1 cellular context compared by ENCODE assay signal in genomic region chr4:80071643-80072606, GRCh38.
TF ChIP-seq lines count a peak whose summit lies in the region.

No MANE protein-coding gene starts in this region.

TF ChIP-seq in GM12878, 131 proteins besides CTCF, POLR2A, EP300 and RAD21 (continued from another document):
- TF ChIP-seq PAX5 (IDR thresholded peaks at IDR 0.05; ENCODE audit: borderline replicate concordance, low read depth, low read length): peak; percentile 46; the same call in 1 of the 2 replicates
- no peak for TF ChIP-seq STAT1 (conservative IDR thresholded peaks at IDR 0.05)
- no peak for TF ChIP-seq WRNIP1 (IDR thresholded peaks at IDR 0.05; ENCODE audit: borderline replicate concordance, low read depth, low read length)
- no peak for TF ChIP-seq E2F8 (IDR thresholded peaks at IDR 0.05; ENCODE audit: low read depth, partially characterized antibody)
- peak; percentile 53 for TF ChIP-seq MEF2B (IDR thresholded peaks at IDR 0.05; ENCODE audit: partially characterized antibody, poor library complexity, severe bottlenecking)
- TF ChIP-seq ZSCAN29 (IDR thresholded peaks at IDR 0.05): 0 out of 2 replicates have a peak, but pooled peaks have one; percentile 20
- TF ChIP-seq, protein P1, sequence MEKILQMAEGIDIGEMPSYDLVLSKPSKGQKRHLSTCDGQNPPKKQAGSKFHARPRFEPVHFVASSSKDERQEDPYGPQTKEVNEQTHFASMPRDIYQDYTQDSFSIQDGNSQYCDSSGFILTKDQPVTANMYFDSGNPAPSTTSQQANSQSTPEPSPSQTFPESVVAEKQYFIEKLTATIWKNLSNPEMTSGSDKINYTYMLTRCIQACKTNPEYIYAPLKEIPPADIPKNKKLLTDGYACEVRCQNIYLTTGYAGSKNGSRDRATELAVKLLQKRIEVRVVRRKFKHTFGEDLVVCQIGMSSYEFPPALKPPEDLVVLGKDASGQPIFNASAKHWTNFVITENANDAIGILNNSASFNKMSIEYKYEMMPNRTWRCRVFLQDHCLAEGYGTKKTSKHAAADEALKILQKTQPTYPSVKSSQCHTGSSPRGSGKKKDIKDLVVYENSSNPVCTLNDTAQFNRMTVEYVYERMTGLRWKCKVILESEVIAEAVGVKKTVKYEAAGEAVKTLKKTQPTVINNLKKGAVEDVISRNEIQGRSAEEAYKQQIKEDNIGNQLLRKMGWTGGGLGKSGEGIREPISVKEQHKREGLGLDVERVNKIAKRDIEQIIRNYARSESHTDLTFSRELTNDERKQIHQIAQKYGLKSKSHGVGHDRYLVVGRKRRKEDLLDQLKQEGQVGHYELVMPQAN (conservative IDR thresholded peaks at IDR 0.05): no peak
- TF ChIP-seq, protein P2, sequence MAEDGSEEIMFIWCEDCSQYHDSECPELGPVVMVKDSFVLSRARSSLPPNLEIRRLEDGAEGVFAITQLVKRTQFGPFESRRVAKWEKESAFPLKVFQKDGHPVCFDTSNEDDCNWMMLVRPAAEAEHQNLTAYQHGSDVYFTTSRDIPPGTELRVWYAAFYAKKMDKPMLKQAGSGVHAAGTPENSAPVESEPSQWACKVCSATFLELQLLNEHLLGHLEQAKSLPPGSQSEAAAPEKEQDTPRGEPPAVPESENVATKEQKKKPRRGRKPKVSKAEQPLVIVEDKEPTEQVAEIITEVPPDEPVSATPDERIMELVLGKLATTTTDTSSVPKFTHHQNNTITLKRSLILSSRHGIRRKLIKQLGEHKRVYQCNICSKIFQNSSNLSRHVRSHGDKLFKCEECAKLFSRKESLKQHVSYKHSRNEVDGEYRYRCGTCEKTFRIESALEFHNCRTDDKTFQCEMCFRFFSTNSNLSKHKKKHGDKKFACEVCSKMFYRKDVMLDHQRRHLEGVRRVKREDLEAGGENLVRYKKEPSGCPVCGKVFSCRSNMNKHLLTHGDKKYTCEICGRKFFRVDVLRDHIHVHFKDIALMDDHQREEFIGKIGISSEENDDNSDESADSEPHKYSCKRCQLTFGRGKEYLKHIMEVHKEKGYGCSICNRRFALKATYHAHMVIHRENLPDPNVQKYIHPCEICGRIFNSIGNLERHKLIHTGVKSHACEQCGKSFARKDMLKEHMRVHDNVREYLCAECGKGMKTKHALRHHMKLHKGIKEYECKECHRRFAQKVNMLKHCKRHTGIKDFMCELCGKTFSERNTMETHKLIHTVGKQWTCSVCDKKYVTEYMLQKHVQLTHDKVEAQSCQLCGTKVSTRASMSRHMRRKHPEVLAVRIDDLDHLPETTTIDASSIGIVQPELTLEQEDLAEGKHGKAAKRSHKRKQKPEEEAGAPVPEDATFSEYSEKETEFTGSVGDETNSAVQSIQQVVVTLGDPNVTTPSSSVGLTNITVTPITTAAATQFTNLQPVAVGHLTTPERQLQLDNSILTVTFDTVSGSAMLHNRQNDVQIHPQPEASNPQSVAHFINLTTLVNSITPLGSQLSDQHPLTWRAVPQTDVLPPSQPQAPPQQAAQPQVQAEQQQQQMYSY (CRISPR knock-in tag; IDR thresholded peaks at IDR 0.05): no peak
- TF ChIP-seq RB1 (IDR thresholded peaks at IDR 0.05; ENCODE audit: borderline replicate concordance): no peak
- TF ChIP-seq ATF2 (IDR thresholded peaks at IDR 0.05; ENCODE audit: low read length): no peak
- no peak for TF ChIP-seq ZNF384 (IDR thresholded peaks at IDR 0.05; ENCODE audit: borderline replicate concordance, low read depth, low read length)
- TF ChIP-seq, protein P3, sequence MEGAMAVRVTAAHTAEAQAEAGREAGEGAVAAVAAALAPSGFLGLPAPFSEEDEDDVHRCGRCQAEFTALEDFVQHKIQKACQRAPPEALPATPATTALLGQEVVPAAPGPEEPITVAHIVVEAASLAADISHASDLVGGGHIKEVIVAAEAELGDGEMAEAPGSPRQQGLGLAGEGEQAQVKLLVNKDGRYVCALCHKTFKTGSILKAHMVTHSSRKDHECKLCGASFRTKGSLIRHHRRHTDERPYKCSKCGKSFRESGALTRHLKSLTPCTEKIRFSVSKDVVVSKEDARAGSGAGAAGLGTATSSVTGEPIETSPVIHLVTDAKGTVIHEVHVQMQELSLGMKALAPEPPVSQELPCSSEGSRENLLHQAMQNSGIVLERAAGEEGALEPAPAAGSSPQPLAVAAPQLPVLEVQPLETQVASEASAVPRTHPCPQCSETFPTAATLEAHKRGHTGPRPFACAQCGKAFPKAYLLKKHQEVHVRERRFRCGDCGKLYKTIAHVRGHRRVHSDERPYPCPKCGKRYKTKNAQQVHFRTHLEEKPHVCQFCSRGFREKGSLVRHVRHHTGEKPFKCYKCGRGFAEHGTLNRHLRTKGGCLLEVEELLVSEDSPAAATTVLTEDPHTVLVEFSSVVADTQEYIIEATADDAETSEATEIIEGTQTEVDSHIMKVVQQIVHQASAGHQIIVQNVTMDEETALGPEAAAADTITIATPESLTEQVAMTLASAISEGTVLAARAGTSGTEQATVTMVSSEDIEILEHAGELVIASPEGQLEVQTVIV (IDR thresholded peaks at IDR 0.05; ENCODE audit: borderline replicate concordance, partially characterized antibody): no peak
- no peak for TF ChIP-seq MXI1 (IDR thresholded peaks at IDR 0.05; ENCODE audit: low read depth, low read length)
- TF ChIP-seq LARP7 (IDR thresholded peaks at IDR 0.05): 0 out of 2 replicates have a peak, but pooled peaks have one; percentile 9
- no peak for TF ChIP-seq BHLHE40 (IDR thresholded peaks at IDR 0.05; ENCODE audit: borderline replicate concordance in 1 of 2, low read depth in 2 of 2, low read length in 1 of 2)
- TF ChIP-seq HCFC1 (IDR thresholded peaks at IDR 0.05; ENCODE audit: low read length): no peak
- no peak for TF ChIP-seq SUPT20H (IDR thresholded peaks at IDR 0.05; ENCODE audit: borderline replicate concordance, control insufficient read depth, low read depth, low read length)
- no peak for TF ChIP-seq MYC (IDR thresholded peaks at IDR 0.05; ENCODE audit: insufficient read depth, insufficient read length, insufficient replicate concordance, low read length, severe bottlenecking)
- TF ChIP-seq POLR2AphosphoS5 (IDR thresholded peaks at IDR 0.05; ENCODE audit: low read length): no peak
- TF ChIP-seq JUNB (IDR thresholded peaks at IDR 0.05): no peak
- no peak for TF ChIP-seq CHD4 (IDR thresholded peaks at IDR 0.05)
- no peak for TF ChIP-seq CREB1 (IDR thresholded peaks at IDR 0.05; ENCODE audit: low read depth)
- TF ChIP-seq POU2F2 (IDR thresholded peaks at IDR 0.05; ENCODE audit: borderline replicate concordance, low read depth, low read length): no peak
- TF ChIP-seq NBN (IDR thresholded peaks at IDR 0.05): no peak
- TF ChIP-seq TAF1 (IDR thresholded peaks at IDR 0.05; ENCODE audit: borderline replicate concordance, low read depth, low read length): no peak
- TF ChIP-seq NFYA (IDR thresholded peaks at IDR 0.05; ENCODE audit: borderline replicate concordance, low read depth, low read length): no peak
- TF ChIP-seq JUND (IDR thresholded peaks at IDR 0.05; ENCODE audit: low read depth, low read length): no peak
- TF ChIP-seq SIN3A (IDR thresholded peaks at IDR 0.05; ENCODE audit: low read depth, low read length): no peak
- TF ChIP-seq, protein P4, sequence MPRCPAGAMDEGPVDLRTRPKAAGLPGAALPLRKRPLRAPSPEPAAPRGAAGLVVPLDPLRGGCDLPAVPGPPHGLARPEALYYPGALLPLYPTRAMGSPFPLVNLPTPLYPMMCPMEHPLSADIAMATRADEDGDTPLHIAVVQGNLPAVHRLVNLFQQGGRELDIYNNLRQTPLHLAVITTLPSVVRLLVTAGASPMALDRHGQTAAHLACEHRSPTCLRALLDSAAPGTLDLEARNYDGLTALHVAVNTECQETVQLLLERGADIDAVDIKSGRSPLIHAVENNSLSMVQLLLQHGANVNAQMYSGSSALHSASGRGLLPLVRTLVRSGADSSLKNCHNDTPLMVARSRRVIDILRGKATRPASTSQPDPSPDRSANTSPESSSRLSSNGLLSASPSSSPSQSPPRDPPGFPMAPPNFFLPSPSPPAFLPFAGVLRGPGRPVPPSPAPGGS (IDR thresholded peaks at IDR 0.05; ENCODE audit: borderline replicate concordance, insufficient read depth, low read depth, low read length, poor library complexity, severe bottlenecking): no peak
- TF ChIP-seq CHD1 (IDR thresholded peaks at IDR 0.05; ENCODE audit: low read depth, low read length): no peak
- no peak for TF ChIP-seq ETV6 (conservative IDR thresholded peaks at IDR 0.05 in 1 of 2, IDR thresholded peaks at IDR 0.05 in 1 of 2; ENCODE audit: borderline replicate concordance in 1 of 2, low read depth in 1 of 2)
- TF ChIP-seq NR2F1 (conservative IDR thresholded peaks at IDR 0.05): peak; percentile 40; the same call in 1 of the 2 replicates
- TF ChIP-seq ZNF687 (IDR thresholded peaks at IDR 0.05): no peak
- no peak for TF ChIP-seq DPF2 (IDR thresholded peaks at IDR 0.05)
- TF ChIP-seq CHD2 (IDR thresholded peaks at IDR 0.05; ENCODE audit: borderline replicate concordance, low read depth, low read length): no peak
- no peak for TF ChIP-seq BACH1 (IDR thresholded peaks at IDR 0.05; ENCODE audit: borderline replicate concordance)
- TF ChIP-seq HDAC6 (IDR thresholded peaks at IDR 0.05; ENCODE audit: unreplicated experiment): no peak
TF ChIP-seq in GM12878: peak in this region for 10.
